ENCODE assay signal across 27 cellular contexts in the genomic region with DNA sequence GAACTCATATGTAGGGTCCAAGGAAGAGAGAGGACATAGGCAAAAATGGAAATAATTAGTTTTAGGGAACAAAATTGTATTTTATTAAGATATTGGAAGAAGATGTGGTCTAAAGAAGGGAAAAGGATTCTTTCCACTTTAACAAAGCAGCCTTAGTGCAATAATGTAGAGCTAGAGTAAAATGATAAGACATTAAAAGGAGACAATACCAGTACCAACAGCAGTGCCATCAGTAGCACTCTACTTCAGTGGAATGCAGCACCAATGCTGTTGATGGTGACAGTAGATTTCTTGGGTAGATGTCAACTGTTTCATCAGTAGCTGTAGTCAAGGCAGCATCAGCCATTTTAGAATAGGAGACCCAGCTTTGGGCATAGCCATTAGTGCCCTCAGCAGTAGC.
"Had no signal": no experiment of that assay in that cellular context is flagged by ENCODE, and none has a peak within 500 bp of the region (broad histone marks: within the 10 kb centered on the region; RNA-seq: fewer than 3 reads in every experiment).

No MANE protein-coding gene starts in this region.

- H3K36me3 ChIP-seq: stomach, suprapubic skin, thoracic aorta, thyroid gland, tibial artery, tibial nerve, transverse colon, upper lobe of left lung, upper lobe of right lung, uterus had no signal

- ATAC-seq: stimulated activated effector memory CD8-positive, alpha-beta T cell treated with anti-CD3 and anti-CD28 coated beads, Interleukin-12 subunit alpha, Interleukin-12 subunit beta, amount 100 ng/mL, for 72 hours; stimulated activated memory B cell treated with anti-CD40 and anti-IgM and Interleukin-4, amounts not matched to agents 10 μg/mL and 1 μg/mL and 100 μg/mL, for 72 hours; stimulated activated naive B cell treated with anti-CD40 and anti-IgM and Interleukin-4, amounts not matched to agents 10 μg/mL and 1 μg/mL and 100 μg/mL, for 72 hours; stimulated activated naive CD8-positive, alpha-beta T cell treated with anti-CD3 and anti-CD28 coated beads, Interleukin-15, amount 100 ng/mL, for 72 hours; stimulated activated naive CD8-positive, alpha-beta T cell treated with anti-CD3 and anti-CD28 coated beads, Interleukin-15, Interleukin-2, amounts not matched to agents 100 U/mL and 50 U/mL, for 24 hours; upper lobe of right lung had no signal

- H3K4me1 ChIP-seq: stomach, suprapubic skin, testis, thyroid gland, tibial artery, tibial nerve, transverse colon, upper lobe of left lung, upper lobe of right lung, uterus had no signal

- FAIRE-seq: urothelium cell line had no signal

- H3K9me3 ChIP-seq: suprapubic skin, testis, thyroid gland, transverse colon, upper lobe of right lung had no signal

- H3K27me3 ChIP-seq: stomach, suprapubic skin, testis, thyroid gland, tibial artery, tibial nerve, transverse colon, upper lobe of left lung, upper lobe of right lung, uterus had no signal

- DNase-seq: stimulated activated CD4-positive, alpha-beta T cell treated with anti-CD3 and anti-CD28 coated beads, Interleukin-1b, Interleukin-23, amount 100 ng/mL, for 48 hours; stimulated activated CD4-positive, alpha-beta T cell treated with anti-CD3 and anti-CD28 coated beads, Interleukin-2, amount 100 ng/mL, for 24 hours; stimulated activated CD4-positive, alpha-beta T cell treated with anti-CD3 and anti-CD28 coated beads, Interleukin-2, amount 100 ng/mL, for 48 hours; stimulated activated CD4-positive, alpha-beta T cell treated with anti-CD3 and anti-CD28 coated beads, Interleukin-4, amount 100 ng/mL, for 1 hour; stimulated activated CD4-positive, alpha-beta T cell treated with anti-CD3 and anti-CD28 coated beads, Interleukin-4, amount 100 ng/mL, for 24 hours; stimulated activated CD4-positive, alpha-beta T cell treated with anti-CD3 and anti-CD28 coated beads, Interleukin-4, amount 100 ng/mL, for 4 hours; stimulated activated CD8-positive, alpha-beta memory T cell treated with anti-CD3 and anti-CD28 coated beads, Interleukin-4, amount 100 ng/mL, for 48 hours; stimulated activated naive B cell treated with anti-CD40 and anti-IgM and Interleukin-4, amounts not matched to agents 10 μg/mL and 1 μg/mL and 100 μg/mL, for 72 hours; stimulated activated naive CD4-positive, alpha-beta T cell; stimulated activated naive CD4-positive, alpha-beta T cell treated with Interleukin-2 at 50 U/mL for 16 hours; stimulated activated naive CD8-positive, alpha-beta T cell treated with anti-CD3 and anti-CD28 coated beads, Interleukin-15, amount 100 ng/mL, for 72 hours; stimulated activated naive CD8-positive, alpha-beta T cell treated with anti-CD3 and anti-CD28 coated beads, Interleukin-15, Interleukin-2, amounts not matched to agents 100 U/mL and 50 U/mL, for 24 hours; stomach; substantia nigra; testis; thyroid gland; tibial artery; transverse colon; upper lobe of left lung; upper lobe of right lung; uterus had no signal

- H3K4me3 ChIP-seq: stomach, suprapubic skin, testis, thoracic aorta, thyroid gland, tibial artery, tibial nerve, transverse colon, upper lobe of left lung, upper lobe of right lung, uterus had no signal

- H3K27ac ChIP-seq: stomach, suprapubic skin, testis, thoracic aorta, thyroid gland, tibial artery, tibial nerve, transverse colon, upper lobe of left lung, upper lobe of right lung, uterus had no signal
